ENCODE assay signal across 18 cellular contexts in genomic region chr5:138850854-138851253, GRCh38. TPM values are rescaled to one million over a fixed set of nuclear protein-coding genes. Genes with fewer than 3 reads are reported as not detected.
"Had no signal": no experiment of that assay in that cellular context is flagged by ENCODE, and none has a peak within 500 bp of the region (broad histone marks: within the 10 kb centered on the region; RNA-seq: fewer than 3 reads in every experiment).

No MANE protein-coding gene starts in this region.

- H3K9me3 ChIP-seq: colonic mucosa, mucosa of descending colon, thyroid gland had no signal

- H3K4me1 ChIP-seq: colonic mucosa had no signal

- FAIRE-seq: urothelium cell line had no signal

- H3K27ac ChIP-seq: colonic mucosa, parathyroid adenoma, thyroid gland had no signal

- H3K27me3 ChIP-seq: colonic mucosa, thyroid gland had no signal

- H2AFZ ChIP-seq: parathyroid adenoma had no signal

- ATAC-seq: activated T-cell treated with anti-CD3 and anti-CD28 coated beads, Interleukin-2, amount 50 U/mL, for 4 hours; mucosa of descending colon; naive thymus-derived CD4-positive, alpha-beta T cell; stimulated activated naive B cell treated with anti-CD40 and anti-IgM and Interleukin-4, amounts not matched to agents 10 μg/mL and 1 μg/mL and 100 μg/mL, for 72 hours had no signal

- DNase-seq: activated CD4-positive, alpha-beta memory T cell treated with anti-CD3 and anti-CD28 coated beads, Interleukin-2, amount 10 ng/mL, durations not matched to agents 7 days and 5 days; activated CD4-positive, alpha-beta T cell treated with anti-CD3 and anti-CD28 coated beads for 1 hour; activated effector memory CD4-positive, alpha-beta T cell treated with Interleukin-2 at 50 U/mL for 16 hours; activated naive CD4-positive, alpha-beta T cell treated with anti-CD3 and anti-CD28 coated beads, Interleukin-2, amount 50 U/mL, for 16 hours; activated T-cell treated with anti-CD3 and anti-CD28 coated beads, Interleukin-2, amount 50 U/mL, for 4 hours; colonic mucosa; effector CD8-positive, alpha-beta T cell; islet precursor cell; mucosa of descending colon; naive thymus-derived CD4-positive, alpha-beta T cell; stimulated activated CD4-positive, alpha-beta T cell treated with anti-CD3 and anti-CD28 coated beads, Interleukin-15, amount 100 ng/mL, for 24 hours; stimulated activated CD4-positive, alpha-beta T cell treated with anti-CD3 and anti-CD28 coated beads, Interleukin-4, amount 100 ng/mL, for 1 hour; stimulated activated naive B cell treated with anti-CD40 and anti-IgM and Interleukin-4, amounts not matched to agents 10 μg/mL and 1 μg/mL and 100 μg/mL, for 72 hours; thyroid gland had no signal

- H3K4me3 ChIP-seq: colonic mucosa, mucosa of descending colon, thyroid gland had no signal

- H3K36me3 ChIP-seq: colonic mucosa, thyroid gland had no signal

- H3K9ac ChIP-seq: parathyroid adenoma had no signal

RNA-seq across cellular contexts. Expression of gene LRRTM2, which starts 24.3 kb away (rescaled TPM):
- total RNA-seq: cardiac septum, epithelial cell of proximal tubule had no signal
- polyA plus RNA-seq: naive thymus-derived CD4-positive, alpha-beta T cell had no signal
